1 cellular context compared by ENCODE assay signal in the genomic region with DNA sequence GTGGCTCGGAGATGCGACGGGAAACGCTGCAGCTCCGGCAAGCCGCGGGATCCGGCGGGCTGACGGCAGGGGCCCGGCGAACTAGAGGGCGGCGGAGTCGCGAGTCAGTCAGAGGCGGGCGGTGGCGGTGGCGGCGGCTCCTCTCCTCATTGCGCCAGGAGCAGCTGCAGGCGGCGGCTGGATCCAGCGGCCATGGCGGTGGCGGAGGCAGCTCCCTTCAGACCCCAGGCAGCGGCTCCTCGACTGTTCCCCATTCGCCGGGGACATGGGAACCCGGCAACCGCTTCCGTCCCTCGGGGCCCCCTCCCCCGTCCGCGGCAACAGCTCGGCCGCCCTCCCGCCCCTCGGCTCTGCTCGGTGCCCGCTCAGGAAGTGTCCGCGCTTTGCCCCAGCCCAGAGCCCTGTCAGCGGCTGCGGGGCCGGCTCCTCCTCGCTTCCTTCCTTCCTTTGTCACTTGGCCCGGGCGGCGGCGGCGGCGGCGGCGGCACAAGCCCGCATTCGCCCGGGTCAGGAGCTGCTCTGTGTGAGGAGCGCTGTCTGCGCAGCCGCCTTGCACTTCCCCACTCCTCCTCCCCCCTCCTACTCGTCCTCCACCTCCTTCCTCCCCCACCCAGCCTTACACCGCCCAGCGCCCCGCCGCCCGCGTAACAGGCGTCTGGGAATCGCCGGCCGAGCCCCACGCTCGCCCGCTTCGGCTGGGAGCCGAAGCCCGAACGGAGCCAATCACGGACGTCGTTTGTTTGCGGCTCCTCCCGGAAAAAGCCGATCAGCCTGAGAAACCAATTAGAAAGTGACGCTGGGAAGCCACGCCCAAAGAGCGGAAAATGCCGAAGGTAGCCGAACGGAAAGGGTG.
TF ChIP-seq lines count a peak whose summit lies in the region.

A gene (minus strand): TSS at position 525 of the 853 bp plus-strand sequence. CDS start 1,013 bp downstream, outside the sequence.

TF ChIP-seq in GM12878, 131 proteins besides CTCF, POLR2A, EP300 and RAD21 (continued from another document):
- TF ChIP-seq BHLHE40 (IDR thresholded peaks at IDR 0.05; ENCODE audit: borderline replicate concordance in 1 of 2, low read depth in 2 of 2, low read length in 1 of 2) (peak in 1 of 2 experiments; percentile 61; a peak in 1 of 4 replicates), GATAD2B (conservative IDR thresholded peaks at IDR 0.05; ENCODE audit: low read depth) (peak; percentile 94), IKZF1 (conservative IDR thresholded peaks at IDR 0.05) (peak; percentile 92), NR2F1 (conservative IDR thresholded peaks at IDR 0.05) (peak; percentile 72), SMARCA5 (IDR thresholded peaks at IDR 0.05) (0 out of 2 replicates have a peak, but pooled peaks have one; percentile 65), ETV6 (conservative IDR thresholded peaks at IDR 0.05 in 1 of 2, IDR thresholded peaks at IDR 0.05 in 1 of 2; ENCODE audit: borderline replicate concordance in 1 of 2, low read depth in 1 of 2) (peak in 1 of 2 experiments; percentile 43; a peak in 1 of 4 replicates), BCL11A (IDR thresholded peaks at IDR 0.05; ENCODE audit: low read depth, low read length) (0 out of 2 replicates have a peak, but pooled peaks have one; percentile 1), EGR1 (IDR thresholded peaks at IDR 0.05; ENCODE audit: borderline replicate concordance in 1 of 2, low read depth in 2 of 2, low read length in 2 of 2) (peak in 1 of 2 experiments; percentile 53; a peak in 1 of 3 replicates), MEF2B (IDR thresholded peaks at IDR 0.05; ENCODE audit: partially characterized antibody, poor library complexity, severe bottlenecking) (peak; percentile 91)
- TF ChIP-seq, protein P1, sequence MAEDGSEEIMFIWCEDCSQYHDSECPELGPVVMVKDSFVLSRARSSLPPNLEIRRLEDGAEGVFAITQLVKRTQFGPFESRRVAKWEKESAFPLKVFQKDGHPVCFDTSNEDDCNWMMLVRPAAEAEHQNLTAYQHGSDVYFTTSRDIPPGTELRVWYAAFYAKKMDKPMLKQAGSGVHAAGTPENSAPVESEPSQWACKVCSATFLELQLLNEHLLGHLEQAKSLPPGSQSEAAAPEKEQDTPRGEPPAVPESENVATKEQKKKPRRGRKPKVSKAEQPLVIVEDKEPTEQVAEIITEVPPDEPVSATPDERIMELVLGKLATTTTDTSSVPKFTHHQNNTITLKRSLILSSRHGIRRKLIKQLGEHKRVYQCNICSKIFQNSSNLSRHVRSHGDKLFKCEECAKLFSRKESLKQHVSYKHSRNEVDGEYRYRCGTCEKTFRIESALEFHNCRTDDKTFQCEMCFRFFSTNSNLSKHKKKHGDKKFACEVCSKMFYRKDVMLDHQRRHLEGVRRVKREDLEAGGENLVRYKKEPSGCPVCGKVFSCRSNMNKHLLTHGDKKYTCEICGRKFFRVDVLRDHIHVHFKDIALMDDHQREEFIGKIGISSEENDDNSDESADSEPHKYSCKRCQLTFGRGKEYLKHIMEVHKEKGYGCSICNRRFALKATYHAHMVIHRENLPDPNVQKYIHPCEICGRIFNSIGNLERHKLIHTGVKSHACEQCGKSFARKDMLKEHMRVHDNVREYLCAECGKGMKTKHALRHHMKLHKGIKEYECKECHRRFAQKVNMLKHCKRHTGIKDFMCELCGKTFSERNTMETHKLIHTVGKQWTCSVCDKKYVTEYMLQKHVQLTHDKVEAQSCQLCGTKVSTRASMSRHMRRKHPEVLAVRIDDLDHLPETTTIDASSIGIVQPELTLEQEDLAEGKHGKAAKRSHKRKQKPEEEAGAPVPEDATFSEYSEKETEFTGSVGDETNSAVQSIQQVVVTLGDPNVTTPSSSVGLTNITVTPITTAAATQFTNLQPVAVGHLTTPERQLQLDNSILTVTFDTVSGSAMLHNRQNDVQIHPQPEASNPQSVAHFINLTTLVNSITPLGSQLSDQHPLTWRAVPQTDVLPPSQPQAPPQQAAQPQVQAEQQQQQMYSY (CRISPR knock-in tag; IDR thresholded peaks at IDR 0.05), result no peak
